ENCODE assay signal across 9 cellular contexts in genomic region chr10:18649364-18649959, GRCh38. TPM values are rescaled to one million over a fixed set of nuclear protein-coding genes. Genes with fewer than 3 reads are reported as not detected.
A peak's percentile ranks its signal among the peaks of the same experiment; 100 is the strongest.
DNase-seq lines count a peak whose midpoint lies in the region; ATAC-seq lines count a peak whose summit lies in the region.
"Had no signal": no experiment of that assay in that cellular context is flagged by ENCODE, and none has a peak within 500 bp of the region (broad histone marks: within the 10 kb centered on the region; RNA-seq: fewer than 3 reads in every experiment).

No MANE protein-coding gene starts in this region.

- no peaks in the 10 kb centered on the region for H3K9me3 Mint-ChIP-seq in CD8-positive, alpha-beta memory T cell
- H3K9me3 Mint-ChIP-seq in IgD-negative memory B cell, result no peaks in the 10 kb centered on the region
- H3K9me3 Mint-ChIP-seq in activated T-helper 17 cell treated with anti-CD3 and anti-CD28 coated beads, Interleukin-2, amount 50 U/mL, for 72 hours, result no peaks in the 10 kb centered on the region
- H3K9me3 Mint-ChIP-seq in memory B cell, result no peaks in the 10 kb centered on the region

- H3K4me3 Mint-ChIP-seq in CD8-positive, alpha-beta memory T cell, result peak overlapping the region; percentile 78 to 99 (median 96)
- H3K4me3 Mint-ChIP-seq in IgD-negative memory B cell, result peak overlapping the region; percentile 21 to 98 (median 84)
- H3K4me3 Mint-ChIP-seq in activated T-helper 17 cell treated with anti-CD3 and anti-CD28 coated beads, Interleukin-2, amount 50 U/mL, for 72 hours, result peak overlapping the region; percentile 96
- H3K4me3 Mint-ChIP-seq in memory B cell, result peak overlapping the region; percentile 59

- H3K36me3 ChIP-seq in CD8-positive, alpha-beta memory T cell (ENCODE audit: insufficient read depth, low read length), result no peaks in the 10 kb centered on the region

- H3K4me3 ChIP-seq in CD8-positive, alpha-beta memory T cell (ENCODE audit: low read length), result peak overlapping the region; percentile 5

- H3K36me3 Mint-ChIP-seq in CD8-positive, alpha-beta memory T cell, result peaks cover 4 to 44% (median 6%) of the 10 kb centered on the region in 3 donors
- H3K36me3 Mint-ChIP-seq in IgD-negative memory B cell (peaks cover 5% of the 10 kb centered on the region), memory B cell (peaks cover 5% of the 10 kb centered on the region)
- peaks cover 57% of the 10 kb centered on the region for H3K36me3 Mint-ChIP-seq in activated T-helper 17 cell treated with anti-CD3 and anti-CD28 coated beads, Interleukin-2, amount 50 U/mL, for 72 hours (ENCODE audit: low read depth)

- ATAC-seq in activated T-helper 17 cell treated with anti-CD3 and anti-CD28 coated beads, Interleukin-2, amount 50 U/mL, for 72 hours (replicated peaks), result no peak
- no peak for ATAC-seq in memory B cell (ENCODE audit: low read depth)
- no peak for ATAC-seq in HG02759 (IDR thresholded peaks at IDR 0.05; ENCODE audit: unreplicated experiment)

- no peaks in the 10 kb centered on the region for H3K9me3 ChIP-seq in CD8-positive, alpha-beta memory T cell (ENCODE audit: low read length)

- H3K27me3 ChIP-seq in CD8-positive, alpha-beta memory T cell (ENCODE audit: insufficient read depth, low read length, poor library complexity, severe bottlenecking), result no peaks in the 10 kb centered on the region

- CTCF ChIA-PET in CD8-positive, alpha-beta memory T cell (lab: Charles Lee), result interaction anchor here (1.8 kb wide), 1 partner anchor 16 kb away, joined by 3 read pairs; no protein-coding TSS in a partner anchor

- H3K27ac Mint-ChIP-seq in CD8-positive, alpha-beta memory T cell, result peak overlapping the region in 7 of 8 donors; percentile 11 to 99 (median 96)
- H3K27ac Mint-ChIP-seq in IgD-negative memory B cell (peak overlapping the region in 1 of 3 donors; percentile 99), memory B cell (no peak overlapping the region)
- peak overlapping the region; percentile 94 for H3K27ac Mint-ChIP-seq in activated T-helper 17 cell treated with anti-CD3 and anti-CD28 coated beads, Interleukin-2, amount 50 U/mL, for 72 hours

- peaks cover 0 to 2% of the 10 kb centered on the region in 2 donors for H3K27me3 Mint-ChIP-seq in CD8-positive, alpha-beta memory T cell
- H3K27me3 Mint-ChIP-seq in IgD-negative memory B cell (no peaks in the 10 kb centered on the region), memory B cell (no peaks in the 10 kb centered on the region)
- no peaks in the 10 kb centered on the region for H3K27me3 Mint-ChIP-seq in activated T-helper 17 cell treated with anti-CD3 and anti-CD28 coated beads, Interleukin-2, amount 50 U/mL, for 72 hours

- POLR2A ChIA-PET in CD8-positive, alpha-beta memory T cell (lab: Charles Lee), result interaction anchor here (0.6 to 1.8 kb wide), 2 partner anchors 9 to 102 kb away, joined by 3 to 6 read pairs; partner anchors contain the start of gene ARL5B

- no peak for DNase-seq in CD8-positive, alpha-beta memory T cell
- DNase-seq in memory B cell (ENCODE audit: low spot score in 2 of 2) (no peak), NCI-H1436 treated with DMSO at 0.1 percent for 48 hours (lab: John Stamatoyannopoulos, UW) (no peak), cerebellum (ENCODE audit: low spot score) (no peak)
- DNase-seq in stimulated activated CD4-positive, alpha-beta T cell treated with anti-CD3 and anti-CD28 coated beads, Interleukin-2, amount 100 ng/mL, for 24 hours, result no peak
- DNase-seq: islet precursor cell had no signal

- H3K27ac ChIP-seq in CD8-positive, alpha-beta memory T cell (ENCODE audit: low read depth, low read length), result peak overlapping the region; percentile 87

- peaks cover 37 to 46% (median 45%) of the 10 kb centered on the region in 3 donors for H3K4me1 Mint-ChIP-seq in CD8-positive, alpha-beta memory T cell
- H3K4me1 Mint-ChIP-seq in IgD-negative memory B cell (peaks cover 19 to 37% (median 31%) of the 10 kb centered on the region in 3 donors), memory B cell (peaks cover 13% of the 10 kb centered on the region)
- peaks cover 19% of the 10 kb centered on the region for H3K4me1 Mint-ChIP-seq in activated T-helper 17 cell treated with anti-CD3 and anti-CD28 coated beads, Interleukin-2, amount 50 U/mL, for 72 hours

- H3K4me1 ChIP-seq in CD8-positive, alpha-beta memory T cell (ENCODE audit: insufficient read depth, low read length), result peaks cover 26% of the 10 kb centered on the region

RNA-seq across cellular contexts. Expression of gene NSUN6, which starts 1.9 kb away (rescaled TPM):
- total RNA-seq in CD8-positive, alpha-beta memory T cell, result 10 to 100 TPM; 14.1 to 16.4 TPM
- polyA plus RNA-seq in CD8-positive, alpha-beta memory T cell, result 8.6 TPM
- polyA plus RNA-seq in IgD-negative memory B cell, result 8.6 TPM
- total RNA-seq in activated T-helper 17 cell treated with anti-CD3 and anti-CD28 coated beads, Interleukin-2, amount 50 U/mL, for 72 hours, result 10 to 100 TPM; 16.5 to 25.4 TPM
- 34.5 TPM for total RNA-seq in cerebellum

RNA-seq across cellular contexts. Expression of gene ARL5B, which starts 9.8 kb away (rescaled TPM):
- 1 to 10 TPM; 9.0 to 9.5 TPM for total RNA-seq in CD8-positive, alpha-beta memory T cell
- 0.98 TPM for polyA plus RNA-seq in CD8-positive, alpha-beta memory T cell
- 1.6 TPM for polyA plus RNA-seq in IgD-negative memory B cell
- total RNA-seq in activated T-helper 17 cell treated with anti-CD3 and anti-CD28 coated beads, Interleukin-2, amount 50 U/mL, for 72 hours, result 10 to 100 TPM in 1 of 2 donors, 1 to 10 TPM in 1; 8.9 to 24.8 TPM
- 65.8 TPM for total RNA-seq in cerebellum
